Comparison of ENCODE assay signal across 18 cellular contexts in genomic region chr9:89640801-89641200, GRCh38. TPM values are rescaled to one million over a fixed set of nuclear protein-coding genes. Genes with fewer than 3 reads are reported as not detected.
DNase-seq lines count a peak whose midpoint lies in the region; ATAC-seq and TF ChIP-seq lines count a peak whose summit lies in the region.
"Had no signal": no experiment of that assay in that cellular context is flagged by ENCODE, and none has a peak within 500 bp of the region (broad histone marks: within the 10 kb centered on the region; RNA-seq: fewer than 3 reads in every experiment).

No MANE protein-coding gene starts in this region.

- no peak overlapping the region for H4K8ac ChIP-seq in neuronal stem cell (ENCODE audit: low read depth, low read length)

- no peak overlapping the region for H3K14ac ChIP-seq in neuronal stem cell (ENCODE audit: low read length)

- no peak overlapping the region for H3K4me3 Mint-ChIP-seq in HFFc6
- H3K4me3 Mint-ChIP-seq: CD8-positive, alpha-beta memory T cell had no signal

- H4K91ac ChIP-seq in neuronal stem cell (ENCODE audit: low read depth, low read length, poor library complexity), result peak overlapping the region; percentile 5

- TF ChIP-seq POLR2A in spleen (IDR thresholded peaks at IDR 0.05), result no peak

- peak overlapping the region; percentile 16 for H3K23ac ChIP-seq in neuronal stem cell (ENCODE audit: low read depth, low read length, poor library complexity)

- H3K4me1 Mint-ChIP-seq in HFFc6 (ENCODE audit: low read depth), result no peaks in the 10 kb centered on the region
- H3K4me1 Mint-ChIP-seq: CD8-positive, alpha-beta memory T cell had no signal

- H3K27me3 ChIP-seq in left ventricle myocardium inferior (ENCODE audit: low read depth) (no peaks in the 10 kb centered on the region), neuronal stem cell (ENCODE audit: control insufficient read depth in 3 of 3, insufficient read depth in 3 of 3, low read depth in 1 of 3, low read length in 3 of 3) (peaks cover 0 to 36% (median 0%) of the 10 kb centered on the region in 3 experiments), spleen (replicated peaks in 1 of 7) (no peaks in the 10 kb centered on the region)

- H3K4me3 ChIP-seq in left ventricle myocardium inferior (no peak overlapping the region), neuronal stem cell (ENCODE audit: low read length in 2 of 2) (no peak overlapping the region), spleen (no peak overlapping the region)
- H3K4me3 ChIP-seq: GM12878, PC-9 had no signal

- H3K4me1 ChIP-seq in left ventricle myocardium inferior, result peaks cover 35% of the 10 kb centered on the region
- H3K4me1 ChIP-seq in neuronal stem cell (ENCODE audit: control insufficient read depth in 2 of 2, insufficient read depth in 1 of 2, low read depth in 1 of 2, low read length in 2 of 2), result peaks cover 0 to 10% of the 10 kb centered on the region in 2 donors
- H3K4me1 ChIP-seq in spleen, result peaks cover 0 to 19% (median 8%) of the 10 kb centered on the region in 6 donors

- H3K18ac ChIP-seq in neuronal stem cell (ENCODE audit: low read length), result peak overlapping the region; percentile 92

- H3K79me1 ChIP-seq in neuronal stem cell (ENCODE audit: low read depth, low read length), result no peaks in the 10 kb centered on the region

- H3K27ac ChIP-seq in left ventricle myocardium inferior (replicated peaks), result peak overlapping the region; percentile 89
- H3K27ac ChIP-seq in neuronal stem cell (replicated peaks; ENCODE audit: low read length), result no peak overlapping the region
- H3K27ac ChIP-seq in spleen, result peak overlapping the region in 5 of 8 donors; percentile 29 to 58 (median 49)
- H3K27ac ChIP-seq: PC-9 had no signal

- H3K9me3 ChIP-seq in left ventricle myocardium inferior (replicated peaks), result no peaks in the 10 kb centered on the region
- H3K9me3 ChIP-seq in neuronal stem cell (replicated peaks in 1 of 2; ENCODE audit: control insufficient read depth in 2 of 2, insufficient read depth in 1 of 2, low read depth in 1 of 2, low read length in 2 of 2), result no peaks in the 10 kb centered on the region
- H3K9me3 ChIP-seq in spleen, result peaks cover 0 to 6% (median 0%) of the 10 kb centered on the region in 8 donors

- H2AK5ac ChIP-seq in neuronal stem cell (ENCODE audit: low read depth, low read length), result no peak overlapping the region

- H3K36me3 Mint-ChIP-seq in HFFc6 (ENCODE audit: low read depth), result no peaks in the 10 kb centered on the region; the same call in 1 of the 2 replicates
- H3K36me3 Mint-ChIP-seq: CD8-positive, alpha-beta memory T cell had no signal

- H2AFZ ChIP-seq in neuronal stem cell (ENCODE audit: low read length), result no peak overlapping the region
- H2AFZ ChIP-seq: PC-9 had no signal

- H3K4me2 ChIP-seq in neuronal stem cell (ENCODE audit: insufficient read depth, low read length, poor library complexity, severe bottlenecking), result no peak overlapping the region
- H3K4me2 ChIP-seq: PC-9 had no signal

- 0 out of 2 replicates have a peak, but pooled peaks cover 4% of the 10 kb centered on the region for H3K9me3 Mint-ChIP-seq in HFFc6
- H3K9me3 Mint-ChIP-seq: CD8-positive, alpha-beta memory T cell had no signal

- no peak overlapping the region for H3K9ac ChIP-seq in neuronal stem cell (ENCODE audit: low read depth, low read length, poor library complexity)

- H3K4ac ChIP-seq in neuronal stem cell (ENCODE audit: low read length), result no peak overlapping the region

- no peak overlapping the region for H3K27ac Mint-ChIP-seq in HFFc6

- no peaks in the 10 kb centered on the region for H3K36me3 ChIP-seq in left ventricle myocardium inferior
- no peaks in the 10 kb centered on the region for H3K36me3 ChIP-seq in neuronal stem cell (replicated peaks in 1 of 2; ENCODE audit: control insufficient read depth in 2 of 2, insufficient read depth in 2 of 2, low read length in 2 of 2)
- no peaks in the 10 kb centered on the region for H3K36me3 ChIP-seq in spleen

- DNase-seq in left ventricle myocardium inferior (no peak), left ventricle myocardium superior (no peak), neuronal stem cell (ENCODE audit: low spot score) (no peak), spleen (peak; percentile 41), DMS79 (lab: John Stamatoyannopoulos, UW) (no peak), MV-4-11 (lab: John Stamatoyannopoulos, UW) (no peak), HFFc6 (no peak)
- DNase-seq: GDM1, NCI-H1417 treated with DMSO at 0.1 percent for 48 hours, NCI-H1930, NCI-H2171, NCI-H446 treated with DMSO at 0.1 percent for 48 hours, NCI-H774, PC-9 had no signal

- TF ChIP-seq CTCF in left ventricle myocardium inferior (IDR thresholded peaks at IDR 0.05; ENCODE audit: borderline replicate concordance) (no peak), spleen (IDR thresholded peaks at IDR 0.05 in 8 of 11, conservative IDR thresholded peaks at IDR 0.05 in 3 of 11) (no peak), HFFc6 (IDR thresholded peaks at IDR 0.05) (no peak)

- H2BK5ac ChIP-seq in neuronal stem cell (ENCODE audit: low read length), result no peak overlapping the region

- no peak overlapping the region for H2BK12ac ChIP-seq in neuronal stem cell (ENCODE audit: low read length)

- WGBS in neuronal stem cell (ENCODE audit: extremely low coverage in 2 of 2, insufficient read length in 2 of 2, insufficient replicate concordance in 1 of 2), 2 donors, result no CpG with 5 or more reads among the region's 8 CpGs
- WGBS in spleen, 5 donors, result 76 to 89% (median 83%) methylated on average over 6 to 8 of the region's 8 CpGs

- peak overlapping the region; percentile 78 for H2BK15ac ChIP-seq in neuronal stem cell (ENCODE audit: low read length)

- intact Hi-C loops in left ventricle myocardium inferior (cut with micrococcal nuclease), result no loop called here
- intact Hi-C loops in left ventricle myocardium superior (cut with micrococcal nuclease), result no loop called here
- intact Hi-C loops in spleen (cut with DNase I; ENCODE audit: low total_unique reads), result no loop called here

- no peak for ATAC-seq in left ventricle myocardium superior
- no peak for ATAC-seq in GM19351 (IDR thresholded peaks at IDR 0.05; ENCODE audit: unreplicated experiment)
- ATAC-seq: GM12878, HCT116 had no signal

- H2BK120ac ChIP-seq in neuronal stem cell (ENCODE audit: low read depth, low read length), result peak overlapping the region; percentile 42

- no peaks in the 10 kb centered on the region for H3K27me3 Mint-ChIP-seq in HFFc6 (ENCODE audit: insufficient read depth)

RNA-seq across cellular contexts. Expression of gene GADD45G, which starts 36.0 kb away (rescaled TPM):
- total RNA-seq in left ventricle myocardium inferior (44.5 TPM), left ventricle myocardium superior (54.0 TPM), spleen (1 to 10 TPM; 2.0 to 6.8 (median 2.6) TPM)
- 0.79 TPM for polyA plus RNA-seq in neuronal stem cell (2013, experiment 1 of 2)
- 0.61 TPM for polyA plus RNA-seq in neuronal stem cell (2013, experiment 2 of 2)
- polyA plus RNA-seq in spleen, result 10 to 100 TPM in 2 of 3 donors, 1 to 10 TPM in 1; 5.9 to 17.6 (median 16.9) TPM
- total RNA-seq in HFFc6 (2021; fragmentation: NEBNext Ultra II Directional; extraction: Animal tissue kit (Norgen Biotek cat#: 25700)), result under 1 TPM in 4 of 6 experiments, not detected in 2; 0.16 to 0.38 (median 0.24) TPM
